27 cellular contexts compared by ENCODE assay signal in genomic region chr18:61657066-61657732, GRCh38.
"Had no signal": no experiment of that assay in that cellular context is flagged by ENCODE, and none has a peak within 500 bp of the region (broad histone marks: within the 10 kb centered on the region; RNA-seq: fewer than 3 reads in every experiment).

No MANE protein-coding gene starts in this region.

- FAIRE-seq: frontal cortex had no signal

- H3K27ac ChIP-seq: ascending aorta, cardiac muscle cell, colonic mucosa had no signal

- H3K27me3 ChIP-seq: ascending aorta, breast epithelium, cardiac muscle cell, colonic mucosa had no signal

- H3K4me3 ChIP-seq: ascending aorta, breast epithelium, cardiac muscle cell, colonic mucosa had no signal

- H3K9me3 ChIP-seq: ascending aorta, breast epithelium, colonic mucosa had no signal

- ATAC-seq: activated CD4-positive, alpha-beta T cell treated with anti-CD3 and anti-CD28 coated beads for 36 hours; activated naive CD4-positive, alpha-beta T cell treated with anti-CD3 and anti-CD28 coated beads, Interleukin-2, amount 50 U/mL, for 72 hours; activated T-cell treated with anti-CD3 and anti-CD28 coated beads, Interleukin-2, amount 50 U/mL, for 72 hours; esophagus mucosa had no signal

- H3K36me3 ChIP-seq: ascending aorta, breast epithelium, cardiac muscle cell, colonic mucosa had no signal

- H3K4me1 ChIP-seq: ascending aorta, breast epithelium, colonic mucosa had no signal

- DNase-seq: activated CD4-positive, alpha-beta memory T cell treated with anti-CD3 and anti-CD28 coated beads, Interleukin-2, amount 10 ng/mL, durations not matched to agents 7 days and 5 days; activated CD4-positive, alpha-beta T cell treated with anti-CD3 and anti-CD28 coated beads for 36 hours; activated CD4-positive, alpha-beta T cell treated with anti-CD3 and anti-CD28 coated beads, Interleukin-2, amount 10 ng/mL, durations not matched to agents 24 days and 14 days; activated CD4-positive, alpha-beta T cell treated with anti-CD3 and anti-CD28 coated beads, Interleukin-2, amount 50 U/mL, for 4 hours; activated CD4-positive, CD25-positive, alpha-beta regulatory T cell; activated CD4-positive, CD25-positive, alpha-beta regulatory T cell treated with anti-CD3 and anti-CD28 coated beads, Interleukin-2, amount 50 U/mL, for 72 hours; activated CD8-positive, alpha-beta memory T cell treated with anti-CD3 and anti-CD28 coated beads, Interleukin-2, amount 50 U/mL, for 48 hours; activated gamma-delta T cell; activated naive CD4-positive, alpha-beta T cell; activated naive CD4-positive, alpha-beta T cell treated with anti-CD3 and anti-CD28 coated beads, Interleukin-2, amount 10 ng/mL, durations not matched to agents 7 days and 5 days; activated naive CD8-positive, alpha-beta T cell treated with anti-CD3 and anti-CD28 coated beads, Interleukin-2, amount 10 ng/mL, durations not matched to agents 7 days and 5 days; activated T-cell treated with anti-CD3 and anti-CD28 coated beads for 4 hours; activated T-cell treated with anti-CD3 and anti-CD28 coated beads, Interleukin-2, amount 50 U/mL, for 24 hours; activated T-cell treated with anti-CD3 and anti-CD28 coated beads, Interleukin-2, amount 50 U/mL, for 72 hours; central memory CD4-positive, alpha-beta T cell; cerebellar nuclear complex; colonic mucosa; effector CD8-positive, alpha-beta T cell; foreskin fibroblast; glutamatergic neuron; T-helper 2 cell had no signal
